Comparison of ENCODE assay signal across 1 cellular context in genomic region chr14:39143226-39143625, GRCh38.
A peak's percentile ranks its signal among the peaks of the same experiment; 100 is the strongest.
TF ChIP-seq lines count a peak whose summit lies in the region.

No MANE protein-coding gene starts in this region.

TF ChIP-seq in HepG2, 621 proteins besides CTCF, POLR2A, EP300 and RAD21:
- TF ChIP-seq ZSCAN5A (CRISPR knock-in tag; IDR thresholded peaks at IDR 0.05; ENCODE audit: borderline replicate concordance) (peak; percentile 91; the same call in 1 of the 2 replicates), KLF13 (CRISPR knock-in tag; IDR thresholded peaks at IDR 0.05) (peak; percentile 72; the same call in 1 of the 2 replicates), FOXO4 (CRISPR knock-in tag; conservative IDR thresholded peaks at IDR 0.05) (0 out of 2 replicates have a peak, but pooled peaks have one; percentile 21)
